Comparison of ENCODE assay signal across 8 cellular contexts in the genomic region with DNA sequence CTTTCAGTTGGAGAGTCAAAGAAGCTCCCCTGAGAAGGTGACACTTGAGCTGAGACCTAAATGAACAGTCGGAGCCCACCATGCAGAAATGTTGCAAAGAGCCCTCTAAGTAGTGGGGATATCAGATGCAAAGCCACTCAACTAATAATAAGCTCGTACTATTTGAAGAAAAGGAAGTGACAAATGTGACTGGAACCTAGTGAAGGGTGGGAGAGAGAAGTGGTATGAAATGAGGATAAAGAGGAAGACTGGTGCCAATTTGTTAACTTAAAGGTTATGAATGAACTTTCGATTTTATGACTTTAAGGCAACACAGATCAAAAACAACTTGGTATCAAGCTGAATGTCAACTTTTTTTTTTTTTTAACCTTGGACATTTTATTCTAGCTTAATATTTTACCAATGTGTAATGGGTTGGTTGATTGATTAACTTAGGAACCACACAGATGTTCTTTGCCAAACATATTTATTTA. TPM values are rescaled to one million over a fixed set of nuclear protein-coding genes. Genes with fewer than 3 reads are reported as not detected.
DNase-seq lines count a peak whose midpoint lies in the region; ATAC-seq, FAIRE-seq and TF ChIP-seq lines count a peak whose summit lies in the region.

No MANE protein-coding gene starts in this region.

- POLR2A ChIA-PET in A549 (lab: Yijun Ruan, JAX), result interaction anchor here (0.6 to 2.5 kb wide), 2 partner anchors 14 to 242 kb away, joined by 3 to 12 read pairs; partner anchors contain the start of gene LYPLAL1

- peaks cover 6 to 18% (median 7%) of the 10 kb centered on the region in 3 donors for H3K36me3 Mint-ChIP-seq in immature natural killer cell

- H3K27me3 ChIP-seq in gastroesophageal sphincter, result no peaks in the 10 kb centered on the region

- TF ChIP-seq POLR2A in A549 (IDR thresholded peaks at IDR 0.05; ENCODE audit: low read length), result no peak
- TF ChIP-seq POLR2A in gastroesophageal sphincter (IDR thresholded peaks at IDR 0.05), result no peak

- CTCF ChIA-PET in A549 (lab: Yijun Ruan, JAX), result no interaction called here

- H3K4me2 ChIP-seq in A549, result peak overlapping the region; percentile 71

- DNase-seq in A549 (ENCODE audit: low read depth in 1 of 2, low spot score in 1 of 2), result no peak
- no peak for DNase-seq in coronary artery (ENCODE audit: low spot score)
- no peak for DNase-seq in immature natural killer cell
- no peak for DNase-seq in activated CD4-positive, alpha-beta T cell treated with anti-CD3 and anti-CD28 coated beads, Interleukin-2, amount 50 U/mL, for 4 hours
- DNase-seq in DMS153 treated with DMSO at 0.1 percent for 48 hours (lab: John Stamatoyannopoulos, UW; ENCODE audit: unreplicated experiment), result no peak

- H3K27me3 Mint-ChIP-seq in immature natural killer cell (ENCODE audit: low read depth in 3 of 3), result no peaks in the 10 kb centered on the region

- ATAC-seq in A549 (peak in 1 of 2 experiments; percentile 58; a peak in 3 of 6 replicates), GM19351 (IDR thresholded peaks at IDR 0.05; ENCODE audit: unreplicated experiment) (peak; percentile 27), HG03378 (IDR thresholded peaks at IDR 0.05; ENCODE audit: unreplicated experiment) (peak; percentile 44), gastroesophageal sphincter (no peak)

- H3K27ac Mint-ChIP-seq in immature natural killer cell, result no peak overlapping the region

- TF ChIP-seq EP300 in A549 (IDR thresholded peaks at IDR 0.05) (no peak), gastroesophageal sphincter (IDR thresholded peaks at IDR 0.05) (no peak)

- TF ChIP-seq CTCF in A549 (IDR thresholded peaks at IDR 0.05) (no peak), coronary artery (IDR thresholded peaks at IDR 0.05) (no peak), gastroesophageal sphincter (IDR thresholded peaks at IDR 0.05) (no peak)

- no peaks in the 10 kb centered on the region for H3K36me3 ChIP-seq in gastroesophageal sphincter

- FAIRE-seq in A549 (lab: Jason Lieb, UNC), result no peak

- no peak for TF ChIP-seq RAD21 in A549 (conservative IDR thresholded peaks at IDR 0.05 in 1 of 2, IDR thresholded peaks at IDR 0.05 in 1 of 2)

- WGBS in A549 (ENCODE audit: missing lambda C conversion rate), result 16% methylated on average over 3 of the region's 3 CpGs
- 71 to 88% methylated on average over 3 of the region's 3 CpGs for WGBS in gastroesophageal sphincter (ENCODE audit: low coverage in 1 of 2), 2 donors

- peaks cover 32 to 46% of the 10 kb centered on the region in 2 donors for H3K4me1 Mint-ChIP-seq in immature natural killer cell

- H3K27ac ChIP-seq in A549 (peak overlapping the region; percentile 65 to 79), coronary artery (peak overlapping the region; percentile 76 to 80), gastroesophageal sphincter (peak overlapping the region in 2 of 4 donors; percentile 42 to 61)

- H3K4me3 ChIP-seq in A549 (peak overlapping the region; percentile 5; the same call in 1 of the 3 replicates), coronary artery (peak overlapping the region; percentile 46), gastroesophageal sphincter (no peak overlapping the region)

- peaks cover 34% of the 10 kb centered on the region for H3K4me1 ChIP-seq in A549
- peaks cover 0 to 28% (median 14%) of the 10 kb centered on the region in 3 donors for H3K4me1 ChIP-seq in gastroesophageal sphincter

- no peak overlapping the region for H3K4me3 Mint-ChIP-seq in immature natural killer cell

- no peaks in the 10 kb centered on the region for H3K9me3 Mint-ChIP-seq in immature natural killer cell

- H3K9me3 ChIP-seq in A549, result no peaks in the 10 kb centered on the region
- no peaks in the 10 kb centered on the region for H3K9me3 ChIP-seq in gastroesophageal sphincter

TF ChIP-seq in A549, 52 proteins besides CTCF, POLR2A, EP300 and RAD21:
- TF ChIP-seq KDM1A (IDR thresholded peaks at IDR 0.05; ENCODE audit: low read depth) (no peak), EHF (CRISPR knock-in tag; IDR thresholded peaks at IDR 0.05) (no peak), NPAS2 (CRISPR knock-in tag; IDR thresholded peaks at IDR 0.05; ENCODE audit: borderline replicate concordance) (no peak), RARB (CRISPR knock-in tag; IDR thresholded peaks at IDR 0.05) (no peak), ATOH8 (CRISPR knock-in tag; IDR thresholded peaks at IDR 0.05; ENCODE audit: low read depth) (no peak), TFCP2L1 (CRISPR knock-in tag; IDR thresholded peaks at IDR 0.05) (no peak), HES2 (IDR thresholded peaks at IDR 0.05) (no peak), BHLHE40 (IDR thresholded peaks at IDR 0.05; ENCODE audit: low read depth, low read length) (no peak), TP53 (CRISPR knock-in tag; IDR thresholded peaks at IDR 0.05) (no peak), HMGXB4 (CRISPR knock-in tag; IDR thresholded peaks at IDR 0.05; ENCODE audit: borderline replicate concordance) (no peak), FOSB (CRISPR knock-in tag; IDR thresholded peaks at IDR 0.05) (no peak), ZFP36 (IDR thresholded peaks at IDR 0.05; ENCODE audit: borderline replicate concordance, partially characterized antibody) (no peak), MYC (IDR thresholded peaks at IDR 0.05; ENCODE audit: borderline replicate concordance, low read length) (no peak)
- TF ChIP-seq, protein P1, sequence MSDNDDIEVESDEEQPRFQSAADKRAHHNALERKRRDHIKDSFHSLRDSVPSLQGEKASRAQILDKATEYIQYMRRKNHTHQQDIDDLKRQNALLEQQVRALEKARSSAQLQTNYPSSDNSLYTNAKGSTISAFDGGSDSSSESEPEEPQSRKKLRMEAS (IDR thresholded peaks at IDR 0.05), result no peak

RNA-seq across cellular contexts. Expression of gene LYPLAL1, which starts 14.7 kb away (rescaled TPM):
- polyA plus RNA-seq in A549 (2011; rRNA removed) (49.4 and 61.2 TPM in 2 replicates), A549 (2017; fragmentation: RNase III; extraction: RNeasy Plus Mini Kit Qiagen cat#74134 plus additional on column Dnase treatment) (13.6 to 17.6 TPM (median 15.4 TPM) in 3 replicates), immature natural killer cell (10 to 100 TPM; 22.1 to 28.5 (median 25.4) TPM)
- 5.9 and 6.5 TPM in 2 replicates for polyA plus RNA-seq in A549 (2012; cell fraction: cytosol; rRNA removed)
- 3.5 and 7.2 TPM in 2 replicates for polyA plus RNA-seq in A549 (2012; cell fraction: nucleus; rRNA removed)
- 14.7 and 20.3 TPM in 2 replicates for polyA minus RNA-seq in A549 (2011; rRNA and poly(A)+ RNA removed)
- total RNA-seq in gastroesophageal sphincter, result 10 to 100 TPM; 16.3 to 29.5 (median 18.5) TPM

Comparison
In these comparisons a context has a peak if more than half of its experiments do, and no peak if none do; other contexts are left out.
1. H3K4me3 ChIP-seq: peak in A549 (single experiment) and coronary artery (single experiment); none in gastroesophageal sphincter (0 of 2).